ENCODE assay signal across 8 cellular contexts in the genomic region with DNA sequence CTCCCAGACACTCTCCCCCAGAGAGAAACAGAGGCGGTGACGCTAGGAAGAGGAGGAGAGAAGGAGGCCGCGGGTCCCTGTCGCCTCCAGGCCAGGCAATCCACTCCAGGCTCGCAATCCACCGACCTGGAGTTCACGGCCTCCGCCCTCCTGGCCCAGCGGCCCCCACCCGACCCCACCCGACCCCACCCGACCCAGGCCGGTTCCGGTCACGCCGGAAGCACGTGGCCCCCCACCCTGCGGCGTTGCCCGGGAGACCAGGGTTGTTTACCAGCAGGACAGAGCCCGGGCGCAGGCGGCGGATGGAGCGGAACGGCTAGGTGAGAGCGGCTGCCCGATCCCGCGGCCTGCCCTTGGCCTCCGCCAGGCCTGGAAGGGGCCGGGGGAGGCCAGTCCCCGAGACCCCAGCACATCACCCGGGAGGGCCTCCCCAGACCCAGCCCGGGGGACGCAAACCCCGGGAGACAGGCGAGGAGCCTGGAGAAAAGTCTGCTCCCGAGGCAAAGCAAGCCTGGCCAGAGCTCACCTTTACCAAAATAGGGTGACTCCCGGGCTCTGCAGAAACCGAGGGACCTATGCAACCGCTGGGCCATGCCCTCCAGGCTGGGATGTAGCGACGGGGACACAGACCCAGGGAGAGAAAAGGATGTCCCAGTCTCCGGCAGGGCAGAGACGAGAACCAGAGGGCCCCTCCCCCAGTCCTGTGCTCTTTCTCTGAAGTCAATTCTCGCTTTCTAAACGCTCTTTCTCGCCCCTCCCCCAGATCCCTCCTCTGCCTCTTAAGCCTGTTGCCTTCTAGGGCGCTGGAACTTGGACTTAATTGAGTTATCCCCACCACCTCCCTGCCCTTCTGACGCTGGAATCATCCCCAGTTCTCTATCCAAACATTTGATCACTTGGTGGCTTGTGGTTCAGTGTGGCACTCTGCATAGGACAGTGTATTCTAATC. TPM values are rescaled to one million over a fixed set of nuclear protein-coding genes. Genes with fewer than 3 reads are reported as not detected.
DNase-seq lines count a peak whose midpoint lies in the region; ATAC-seq lines count a peak whose summit lies in the region.

A gene with protein sequence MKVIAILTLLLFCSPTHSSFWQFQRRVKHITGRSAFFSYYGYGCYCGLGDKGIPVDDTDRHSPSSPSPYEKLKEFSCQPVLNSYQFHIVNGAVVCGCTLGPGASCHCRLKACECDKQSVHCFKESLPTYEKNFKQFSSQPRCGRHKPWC (minus strand): TSS at position 685 of the 949 bp plus-strand sequence. CDS start 9,155 bp downstream, outside the sequence.
A gene with protein sequence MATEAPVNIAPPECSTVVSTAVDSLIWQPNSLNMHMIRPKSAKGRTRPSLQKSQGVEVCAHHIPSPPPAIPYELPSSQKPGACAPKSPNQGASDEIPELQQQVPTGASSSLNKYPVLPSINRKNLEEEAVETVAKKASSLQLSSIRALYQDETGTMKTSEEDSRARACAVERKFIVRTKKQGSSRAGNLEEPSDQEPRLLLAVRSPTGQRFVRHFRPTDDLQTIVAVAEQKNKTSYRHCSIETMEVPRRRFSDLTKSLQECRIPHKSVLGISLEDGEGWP (plus strand): TSS at position 263 of the 949 bp plus-strand sequence. CDS start 4,466 bp downstream, outside the sequence.

- H3K36me3 ChIP-seq in ectodermal cell (ENCODE audit: control insufficient read depth, insufficient read depth, low read length) (no peaks in the 10 kb centered on the region), muscle layer of duodenum (ENCODE audit: control insufficient read depth in 1 of 2, insufficient read depth in 2 of 2, low read length in 2 of 2) (peaks cover 0 to 2% of the 10 kb centered on the region in 2 donors)

- H3K27me3 Mint-ChIP-seq in activated CD4-positive, alpha-beta T cell treated with anti-CD3 and anti-CD28 coated beads, Interleukin-2, amount 10 ng/mL, durations not matched to agents 24 days and 14 days, result peaks cover 27% of the 10 kb centered on the region
- peaks cover 28% of the 10 kb centered on the region for H3K27me3 Mint-ChIP-seq in stimulated activated naive CD8-positive, alpha-beta T cell treated with anti-CD3 and anti-CD28 coated beads, Interleukin-15, amount 100 ng/mL, for 72 hours

- H3K4me1 ChIP-seq in ectodermal cell (ENCODE audit: control insufficient read depth, insufficient read depth, low read length) (peaks cover 13% of the 10 kb centered on the region), muscle layer of duodenum (ENCODE audit: control insufficient read depth in 1 of 2, insufficient read depth in 2 of 2, low read length in 2 of 2) (peaks cover 7 to 19% of the 10 kb centered on the region in 2 donors)

- H3K9me3 ChIP-seq in ectodermal cell (ENCODE audit: control insufficient read depth, low read length), result no peaks in the 10 kb centered on the region
- no peaks in the 10 kb centered on the region for H3K9me3 ChIP-seq in muscle layer of duodenum (ENCODE audit: control insufficient read depth in 1 of 2, low read length in 2 of 2)

- H3K4me1 Mint-ChIP-seq in activated CD4-positive, alpha-beta T cell treated with anti-CD3 and anti-CD28 coated beads, Interleukin-2, amount 10 ng/mL, durations not matched to agents 24 days and 14 days, result peaks cover 55% of the 10 kb centered on the region
- H3K4me1 Mint-ChIP-seq in stimulated activated naive CD8-positive, alpha-beta T cell treated with anti-CD3 and anti-CD28 coated beads, Interleukin-15, amount 100 ng/mL, for 72 hours, result peaks cover 58% of the 10 kb centered on the region

- H3K27me3 ChIP-seq in ectodermal cell (ENCODE audit: control insufficient read depth, insufficient read depth, low read length, poor library complexity, severe bottlenecking) (peaks cover 13% of the 10 kb centered on the region), muscle layer of duodenum (ENCODE audit: low read depth, low read length) (no peaks in the 10 kb centered on the region)

- peak within 1 kb of the TSS; percentile 97 for H3K27ac Mint-ChIP-seq in activated CD4-positive, alpha-beta T cell treated with anti-CD3 and anti-CD28 coated beads, Interleukin-2, amount 10 ng/mL, durations not matched to agents 24 days and 14 days
- H3K27ac Mint-ChIP-seq in stimulated activated naive CD8-positive, alpha-beta T cell treated with anti-CD3 and anti-CD28 coated beads, Interleukin-15, amount 100 ng/mL, for 72 hours, result peak within 1 kb of the TSS; percentile 84 to 96

- intact Hi-C loops in activated CD4-positive, alpha-beta T cell treated with anti-CD3 and anti-CD28 coated beads, Interleukin-2, amount 10 ng/mL, durations not matched to agents 24 days and 14 days (cut with micrococcal nuclease), result loop anchor here (1.0 to 2.0 kb wide), 3 partner anchors 11 to 33 kb away; no protein-coding TSS in a partner anchor

- peak; percentile 49 for DNase-seq in HT-29 (ENCODE audit: low spot score)
- DNase-seq in activated CD4-positive, alpha-beta T cell treated with anti-CD3 and anti-CD28 coated beads, Interleukin-2, amount 10 ng/mL, durations not matched to agents 24 days and 14 days, result peak; percentile 92
- peak; percentile 56 to 79 for DNase-seq in stimulated activated naive CD8-positive, alpha-beta T cell treated with anti-CD3 and anti-CD28 coated beads, Interleukin-15, amount 100 ng/mL, for 72 hours
- DNase-seq in NCI-H1694 treated with DMSO at 0.1 percent for 48 hours (lab: John Stamatoyannopoulos, UW), result no peak

- H3K27ac ChIP-seq in ectodermal cell (ENCODE audit: insufficient read depth, low read depth, low read length, poor library complexity, severe bottlenecking), result no peak within 1 kb of the TSS
- peak within 1 kb of the TSS; percentile 82 for H3K27ac ChIP-seq in muscle layer of duodenum (ENCODE audit: low read length)

- WGBS in ectodermal cell, 2 experiments, result 1 to 3% methylated on average over 52 of the region's 52 CpGs

- H3K4me3 Mint-ChIP-seq in activated CD4-positive, alpha-beta T cell treated with anti-CD3 and anti-CD28 coated beads, Interleukin-2, amount 10 ng/mL, durations not matched to agents 24 days and 14 days, result peak within 1 kb of the TSS; percentile 80
- H3K4me3 Mint-ChIP-seq in stimulated activated naive CD8-positive, alpha-beta T cell treated with anti-CD3 and anti-CD28 coated beads, Interleukin-15, amount 100 ng/mL, for 72 hours, result peak within 1 kb of the TSS; percentile 75 to 77

- ATAC-seq in stimulated activated naive CD8-positive, alpha-beta T cell treated with anti-CD3 and anti-CD28 coated beads, Interleukin-15, amount 100 ng/mL, for 72 hours, result peak; percentile 76
- ATAC-seq in HG02981 (IDR thresholded peaks at IDR 0.05; ENCODE audit: unreplicated experiment) (no peak), GM19324 (IDR thresholded peaks at IDR 0.05; ENCODE audit: low FRiP score, unreplicated experiment) (no peak)

- H3K9me3 Mint-ChIP-seq in activated CD4-positive, alpha-beta T cell treated with anti-CD3 and anti-CD28 coated beads, Interleukin-2, amount 10 ng/mL, durations not matched to agents 24 days and 14 days, result no peaks in the 10 kb centered on the region
- H3K9me3 Mint-ChIP-seq in stimulated activated naive CD8-positive, alpha-beta T cell treated with anti-CD3 and anti-CD28 coated beads, Interleukin-15, amount 100 ng/mL, for 72 hours, result no peaks in the 10 kb centered on the region

- H3K4me3 ChIP-seq in ectodermal cell (ENCODE audit: insufficient read depth, low read depth, low read length), result peak within 1 kb of the TSS; percentile 46
- peak within 1 kb of the TSS; percentile 58 to 64 for H3K4me3 ChIP-seq in muscle layer of duodenum (ENCODE audit: low read depth in 1 of 2, low read length in 2 of 2)

- peaks cover 12% of the 10 kb centered on the region for H3K36me3 Mint-ChIP-seq in activated CD4-positive, alpha-beta T cell treated with anti-CD3 and anti-CD28 coated beads, Interleukin-2, amount 10 ng/mL, durations not matched to agents 24 days and 14 days (ENCODE audit: low read depth)

RNA-seq across cellular contexts. Expression of the first gene that starts in this region (rescaled TPM):
- not detected in 2 replicates for total RNA-seq in HT-29 (2014; rRNA removed; shearing (Covaris generic))
- 0.28 and 0.40 TPM in 2 replicates for total RNA-seq in activated CD4-positive, alpha-beta T cell treated with anti-CD3 and anti-CD28 coated beads, Interleukin-2, amount 10 ng/mL, durations not matched to agents 24 days and 14 days
- polyA plus RNA-seq in ectodermal cell (2013, experiment 1 of 4), result not detected
- not detected for polyA plus RNA-seq in ectodermal cell (2013, experiment 2 of 4)
- polyA plus RNA-seq in ectodermal cell (2013, experiment 3 of 4), result not detected
- not detected for polyA plus RNA-seq in ectodermal cell (2013, experiment 4 of 4)

RNA-seq across cellular contexts. Expression of the second gene that starts in this region (rescaled TPM):
- total RNA-seq in HT-29 (2014; rRNA removed; shearing (Covaris generic)), result 3.1 and 3.2 TPM in 2 replicates
- total RNA-seq in activated CD4-positive, alpha-beta T cell treated with anti-CD3 and anti-CD28 coated beads, Interleukin-2, amount 10 ng/mL, durations not matched to agents 24 days and 14 days, result 1.2 and 1.3 TPM in 2 replicates
- 0.87 TPM for polyA plus RNA-seq in ectodermal cell (2013, experiment 1 of 4)
- polyA plus RNA-seq in ectodermal cell (2013, experiment 2 of 4), result 1.2 TPM
- polyA plus RNA-seq in ectodermal cell (2013, experiment 3 of 4), result 1.0 TPM
- 1.1 TPM for polyA plus RNA-seq in ectodermal cell (2013, experiment 4 of 4)
